Comparison of ENCODE assay signal across 1 cellular context in the genomic region with DNA sequence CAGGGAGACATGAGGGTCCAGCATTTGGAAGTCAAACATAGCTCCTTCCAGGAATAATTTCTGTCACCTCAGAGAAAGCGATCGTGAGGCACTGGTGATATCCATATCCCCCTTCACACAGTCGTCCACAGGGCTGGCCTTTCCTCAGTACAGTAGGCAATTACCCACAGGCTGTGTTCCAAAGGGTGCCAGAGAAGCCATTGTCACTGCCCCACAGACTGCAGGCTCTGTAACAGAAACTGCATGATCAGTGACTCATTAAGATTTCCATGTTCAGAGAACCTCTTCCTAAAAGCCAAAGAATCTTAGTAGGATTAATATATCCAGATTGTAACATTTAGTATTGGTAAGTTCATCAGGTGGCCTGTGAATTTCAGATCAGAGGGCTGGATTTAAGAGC.
TF ChIP-seq lines count a peak whose summit lies in the region.

No MANE protein-coding gene starts in this region.

TF ChIP-seq in HepG2, 621 proteins besides CTCF, POLR2A, EP300 and RAD21 (continued from another document):
- no peak for TF ChIP-seq ZBED4 (CRISPR knock-in tag; IDR thresholded peaks at IDR 0.05; ENCODE audit: borderline replicate concordance)
- TF ChIP-seq, protein P1, sequence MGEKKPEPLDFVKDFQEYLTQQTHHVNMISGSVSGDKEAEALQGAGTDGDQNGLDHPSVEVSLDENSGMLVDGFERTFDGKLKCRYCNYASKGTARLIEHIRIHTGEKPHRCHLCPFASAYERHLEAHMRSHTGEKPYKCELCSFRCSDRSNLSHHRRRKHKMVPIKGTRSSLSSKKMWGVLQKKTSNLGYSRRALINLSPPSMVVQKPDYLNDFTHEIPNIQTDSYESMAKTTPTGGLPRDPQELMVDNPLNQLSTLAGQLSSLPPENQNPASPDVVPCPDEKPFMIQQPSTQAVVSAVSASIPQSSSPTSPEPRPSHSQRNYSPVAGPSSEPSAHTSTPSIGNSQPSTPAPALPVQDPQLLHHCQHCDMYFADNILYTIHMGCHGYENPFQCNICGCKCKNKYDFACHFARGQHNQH (CRISPR knock-in tag; IDR thresholded peaks at IDR 0.05) = no peak
- no peak for TF ChIP-seq ZNF614 (CRISPR knock-in tag; IDR thresholded peaks at IDR 0.05; ENCODE audit: borderline replicate concordance)
- TF ChIP-seq, protein P2, sequence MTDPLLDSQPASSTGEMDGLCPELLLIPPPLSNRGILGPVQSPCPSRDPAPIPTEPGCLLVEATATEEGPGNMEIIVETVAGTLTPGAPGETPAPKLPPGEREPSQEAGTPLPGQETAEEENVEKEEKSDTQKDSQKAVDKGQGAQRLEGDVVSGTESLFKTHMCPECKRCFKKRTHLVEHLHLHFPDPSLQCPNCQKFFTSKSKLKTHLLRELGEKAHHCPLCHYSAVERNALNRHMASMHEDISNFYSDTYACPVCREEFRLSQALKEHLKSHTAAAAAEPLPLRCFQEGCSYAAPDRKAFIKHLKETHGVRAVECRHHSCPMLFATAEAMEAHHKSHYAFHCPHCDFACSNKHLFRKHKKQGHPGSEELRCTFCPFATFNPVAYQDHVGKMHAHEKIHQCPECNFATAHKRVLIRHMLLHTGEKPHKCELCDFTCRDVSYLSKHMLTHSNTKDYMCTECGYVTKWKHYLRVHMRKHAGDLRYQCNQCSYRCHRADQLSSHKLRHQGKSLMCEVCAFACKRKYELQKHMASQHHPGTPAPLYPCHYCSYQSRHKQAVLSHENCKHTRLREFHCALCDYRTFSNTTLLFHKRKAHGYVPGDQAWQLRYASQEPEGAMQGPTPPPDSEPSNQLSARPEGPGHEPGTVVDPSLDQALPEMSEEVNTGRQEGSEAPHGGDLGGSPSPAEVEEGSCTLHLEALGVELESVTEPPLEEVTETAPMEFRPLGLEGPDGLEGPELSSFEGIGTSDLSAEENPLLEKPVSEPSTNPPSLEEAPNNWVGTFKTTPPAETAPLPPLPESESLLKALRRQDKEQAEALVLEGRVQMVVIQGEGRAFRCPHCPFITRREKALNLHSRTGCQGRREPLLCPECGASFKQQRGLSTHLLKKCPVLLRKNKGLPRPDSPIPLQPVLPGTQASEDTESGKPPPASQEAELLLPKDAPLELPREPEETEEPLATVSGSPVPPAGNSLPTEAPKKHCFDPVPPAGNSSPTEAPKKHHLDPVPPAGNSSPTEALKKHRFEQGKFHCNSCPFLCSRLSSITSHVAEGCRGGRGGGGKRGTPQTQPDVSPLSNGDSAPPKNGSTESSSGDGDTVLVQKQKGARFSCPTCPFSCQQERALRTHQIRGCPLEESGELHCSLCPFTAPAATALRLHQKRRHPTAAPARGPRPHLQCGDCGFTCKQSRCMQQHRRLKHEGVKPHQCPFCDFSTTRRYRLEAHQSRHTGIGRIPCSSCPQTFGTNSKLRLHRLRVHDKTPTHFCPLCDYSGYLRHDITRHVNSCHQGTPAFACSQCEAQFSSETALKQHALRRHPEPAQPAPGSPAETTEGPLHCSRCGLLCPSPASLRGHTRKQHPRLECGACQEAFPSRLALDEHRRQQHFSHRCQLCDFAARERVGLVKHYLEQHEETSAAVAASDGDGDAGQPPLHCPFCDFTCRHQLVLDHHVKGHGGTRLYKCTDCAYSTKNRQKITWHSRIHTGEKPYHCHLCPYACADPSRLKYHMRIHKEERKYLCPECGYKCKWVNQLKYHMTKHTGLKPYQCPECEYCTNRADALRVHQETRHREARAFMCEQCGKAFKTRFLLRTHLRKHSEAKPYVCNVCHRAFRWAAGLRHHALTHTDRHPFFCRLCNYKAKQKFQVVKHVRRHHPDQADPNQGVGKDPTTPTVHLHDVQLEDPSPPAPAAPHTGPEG (CRISPR knock-in tag; IDR thresholded peaks at IDR 0.05) = no peak
- no peak for TF ChIP-seq SMAD1 (CRISPR knock-in tag; IDR thresholded peaks at IDR 0.05; ENCODE audit: borderline replicate concordance, low read depth)
- TF ChIP-seq ZNF746 (CRISPR knock-in tag; IDR thresholded peaks at IDR 0.05) = no peak
- TF ChIP-seq STAT6 (CRISPR knock-in tag; IDR thresholded peaks at IDR 0.05; ENCODE audit: borderline replicate concordance) = no peak
TF ChIP-seq in HepG2: peak in this region for 0.
